7 cellular contexts compared by ENCODE assay signal in the genomic region with DNA sequence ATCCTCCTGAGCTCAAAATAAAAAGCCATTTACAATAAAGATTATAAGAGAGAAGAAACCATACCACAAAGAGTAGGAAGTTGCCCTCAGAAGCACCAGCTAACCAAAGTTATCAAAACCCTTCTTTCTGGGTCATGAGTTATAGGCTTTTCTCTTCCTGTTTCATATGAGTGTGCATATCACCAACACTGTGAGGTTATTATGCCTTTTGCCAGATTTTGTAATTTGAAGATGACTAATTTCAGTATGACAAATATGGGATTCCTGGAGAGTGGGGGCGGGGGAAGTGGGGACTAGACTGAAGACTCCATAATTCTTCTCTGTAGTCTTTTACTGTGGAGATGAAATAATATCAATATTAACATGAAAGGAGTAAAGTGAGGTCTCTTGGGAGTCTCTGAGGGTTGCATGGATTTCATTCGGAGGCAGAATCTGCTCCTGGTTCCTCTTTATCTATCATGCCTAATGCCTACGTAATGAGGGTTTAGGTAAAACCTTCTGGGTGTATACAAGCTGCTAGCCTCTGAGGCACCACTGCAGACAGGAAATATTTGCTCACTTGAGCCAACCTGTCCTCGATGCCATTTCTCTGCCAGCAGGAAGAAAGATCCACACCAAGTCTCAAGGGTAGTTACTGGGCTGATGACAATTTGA. TPM values are rescaled to one million over a fixed set of nuclear protein-coding genes. Genes with fewer than 3 reads are reported as not detected.
A peak's percentile ranks its signal among the peaks of the same experiment; 100 is the strongest.
DNase-seq lines count a peak whose midpoint lies in the region; ATAC-seq and TF ChIP-seq lines count a peak whose summit lies in the region.

No MANE protein-coding gene starts in this region.

- H3K4me1 Mint-ChIP-seq in stimulated activated naive B cell treated with anti-CD40 and anti-IgM and Interleukin-4, amounts not matched to agents 10 μg/mL and 1 μg/mL and 100 μg/mL, for 72 hours = peaks cover 22 to 67% of the 10 kb centered on the region in 2 donors

- H3K4me3 Mint-ChIP-seq in stimulated activated naive B cell treated with anti-CD40 and anti-IgM and Interleukin-4, amounts not matched to agents 10 μg/mL and 1 μg/mL and 100 μg/mL, for 72 hours = peak overlapping the region; percentile 87 to 97

- TF ChIP-seq CTCF in astrocyte of the spinal cord (IDR thresholded peaks at IDR 0.05; ENCODE audit: low read depth, low read length) = no peak

- ATAC-seq in GM18867 (IDR thresholded peaks at IDR 0.05; ENCODE audit: unreplicated experiment) (peak; percentile 25), HG03460 (IDR thresholded peaks at IDR 0.05; ENCODE audit: unreplicated experiment) (peak; percentile 22)
- peak; percentile 38 to 52 for ATAC-seq in stimulated activated naive B cell treated with anti-CD40 and anti-IgM and Interleukin-4, amounts not matched to agents 10 μg/mL and 1 μg/mL and 100 μg/mL, for 72 hours (replicated peaks)

- H3K36me3 Mint-ChIP-seq in stimulated activated naive B cell treated with anti-CD40 and anti-IgM and Interleukin-4, amounts not matched to agents 10 μg/mL and 1 μg/mL and 100 μg/mL, for 72 hours = peaks cover 46 to 51% of the 10 kb centered on the region in 2 donors

- peak overlapping the region; percentile 100 for H3K27ac Mint-ChIP-seq in stimulated activated naive B cell treated with anti-CD40 and anti-IgM and Interleukin-4, amounts not matched to agents 10 μg/mL and 1 μg/mL and 100 μg/mL, for 72 hours

- H3K9me3 Mint-ChIP-seq in stimulated activated naive B cell treated with anti-CD40 and anti-IgM and Interleukin-4, amounts not matched to agents 10 μg/mL and 1 μg/mL and 100 μg/mL, for 72 hours = no peaks in the 10 kb centered on the region

- in situ Hi-C loops in astrocyte of the spinal cord (cut with HindIII; ENCODE audit: low sequenced_read_pairs) = no loop called here

- peak in 3 of 5 donors; percentile 23 to 74 (median 32) for DNase-seq in T-helper 1 cell
- DNase-seq in astrocyte of the spinal cord (ENCODE audit: low read depth, low spot score) = peak; percentile 68
- DNase-seq in lung microvascular endothelial cell (ENCODE audit: low read depth in 2 of 2) = peak; percentile 45 to 88
- DNase-seq in stimulated activated naive B cell treated with anti-CD40 and anti-IgM and Interleukin-4, amounts not matched to agents 10 μg/mL and 1 μg/mL and 100 μg/mL, for 72 hours = peak; percentile 71
- no peak for DNase-seq in NCI-H774 (lab: John Stamatoyannopoulos, UW)

- no peak overlapping the region for H3K4me3 ChIP-seq in astrocyte of the spinal cord (ENCODE audit: low read depth, low read length)

- no peaks in the 10 kb centered on the region for H3K27me3 Mint-ChIP-seq in stimulated activated naive B cell treated with anti-CD40 and anti-IgM and Interleukin-4, amounts not matched to agents 10 μg/mL and 1 μg/mL and 100 μg/mL, for 72 hours

RNA-seq across cellular contexts. Expression of a gene that starts 2.1 kb away (rescaled TPM):
- 2.0 and 3.1 TPM in 2 replicates for total RNA-seq in lung microvascular endothelial cell

RNA-seq across cellular contexts. Expression of a gene that starts 5.3 kb away (rescaled TPM):
- 28.1 and 34.3 TPM in 2 replicates for total RNA-seq in lung microvascular endothelial cell

RNA-seq across cellular contexts. Expression of a gene that starts 48.9 kb away (rescaled TPM):
- total RNA-seq in lung microvascular endothelial cell = 0.99 and 1.1 TPM in 2 replicates
